Comparison of ENCODE assay signal across 8 cellular contexts in the genomic region with DNA sequence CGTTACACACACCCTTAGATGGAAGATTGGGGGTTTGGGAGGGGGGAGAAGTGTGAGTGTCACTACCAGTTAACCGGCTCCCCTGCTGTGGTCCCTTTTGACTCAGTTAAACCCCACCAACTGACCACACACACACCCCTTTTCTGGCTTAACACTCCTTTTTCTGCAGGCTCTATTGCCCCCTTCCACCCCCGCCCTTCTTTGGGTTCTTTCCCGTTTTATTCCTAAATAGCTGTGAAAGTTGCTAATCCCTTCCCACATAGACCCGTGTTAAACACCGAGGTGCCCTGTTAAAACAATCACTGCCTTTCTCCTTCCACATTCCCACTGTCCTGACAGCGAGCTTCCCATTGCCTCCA. TPM values are rescaled to one million over a fixed set of nuclear protein-coding genes. Genes with fewer than 3 reads are reported as not detected.
DNase-seq lines count a peak whose midpoint lies in the region; ATAC-seq and TF ChIP-seq lines count a peak whose summit lies in the region.

No MANE protein-coding gene starts in this region.

- H3K27me3 ChIP-seq in H7 (ENCODE audit: control insufficient read depth, insufficient read depth, low read length) (peaks cover 53% of the 10 kb centered on the region), iPS DF 6.9 (ENCODE audit: control insufficient read depth, insufficient read depth, low read length) (peaks cover 6% of the 10 kb centered on the region; the same call in 1 of the 2 replicates)

- no peak for TF ChIP-seq CTCF in activated CD8-positive, alpha-beta T cell treated with anti-CD3 and anti-CD28 coated beads for 36 hours (IDR thresholded peaks at IDR 0.05)

- DNase-seq in H7 (peak; percentile 12), iPS DF 6.9 (ENCODE audit: low read depth, low spot score) (no peak), DMS79 treated with DMSO at 0.1 percent for 48 hours (lab: John Stamatoyannopoulos, UW) (no peak), posterior vena cava (ENCODE audit: low spot score) (no peak), NCI-H2227 (lab: John Stamatoyannopoulos, UW; ENCODE audit: unreplicated experiment) (no peak), NCI-H526 (lab: John Stamatoyannopoulos, UW) (no peak)
- peak; percentile 58 for DNase-seq in activated CD8-positive, alpha-beta T cell treated with anti-CD3 and anti-CD28 coated beads for 36 hours

- H3K27ac Mint-ChIP-seq in activated CD8-positive, alpha-beta T cell treated with anti-CD3 and anti-CD28 coated beads for 36 hours: peak overlapping the region; percentile 85

- no peak for ATAC-seq in activated CD8-positive, alpha-beta T cell treated with anti-CD3 and anti-CD28 coated beads for 36 hours

- peaks cover 24% of the 10 kb centered on the region for H3K4me1 Mint-ChIP-seq in activated CD8-positive, alpha-beta T cell treated with anti-CD3 and anti-CD28 coated beads for 36 hours (ENCODE audit: low read depth)

- H3K9me3 ChIP-seq in iPS DF 6.9 (ENCODE audit: control insufficient read depth, insufficient read depth, low read length): no peaks in the 10 kb centered on the region

- peaks cover 1% of the 10 kb centered on the region; the same call in 1 of the 2 replicates for H3K4me1 ChIP-seq in iPS DF 6.9 (ENCODE audit: control insufficient read depth, insufficient read depth, low read length)

- peaks cover 2% of the 10 kb centered on the region for H3K27me3 Mint-ChIP-seq in activated CD8-positive, alpha-beta T cell treated with anti-CD3 and anti-CD28 coated beads for 36 hours

- CTCF ChIA-PET in activated CD8-positive, alpha-beta T cell treated with anti-CD3 and anti-CD28 coated beads for 36 hours (lab: Charles Lee): interaction anchor here (1.0 to 2.2 kb wide), 2 partner anchors 10 to 391 kb away, joined by 3 to 8 read pairs; no protein-coding TSS in a partner anchor

- POLR2A ChIA-PET in activated CD8-positive, alpha-beta T cell treated with anti-CD3 and anti-CD28 coated beads for 36 hours (lab: Charles Lee): no interaction called here

- no peaks in the 10 kb centered on the region for H3K36me3 Mint-ChIP-seq in activated CD8-positive, alpha-beta T cell treated with anti-CD3 and anti-CD28 coated beads for 36 hours (ENCODE audit: low read depth)

- H3K36me3 ChIP-seq in H7 (replicated peaks; ENCODE audit: control insufficient read depth, insufficient read depth, low read length) (no peaks in the 10 kb centered on the region), iPS DF 6.9 (ENCODE audit: control insufficient read depth, insufficient read depth, low read length) (no peaks in the 10 kb centered on the region)

- H3K4me3 Mint-ChIP-seq in activated CD8-positive, alpha-beta T cell treated with anti-CD3 and anti-CD28 coated beads for 36 hours: peak overlapping the region; percentile 81

- H3K4me3 ChIP-seq in H7 (ENCODE audit: insufficient read depth, low read depth, low read length): peak overlapping the region; percentile 72
- peak overlapping the region; percentile 74; the same call in 1 of the 2 replicates for H3K4me3 ChIP-seq in iPS DF 6.9 (ENCODE audit: low read length)
- peak overlapping the region; percentile 67 to 85 (median 73) for H3K4me3 ChIP-seq in skin epidermis

- no peaks in the 10 kb centered on the region for H3K9me3 Mint-ChIP-seq in activated CD8-positive, alpha-beta T cell treated with anti-CD3 and anti-CD28 coated beads for 36 hours

- H3K27ac ChIP-seq in iPS DF 6.9 (ENCODE audit: low read length) (no peak overlapping the region), skin epidermis (peak overlapping the region in 12 of 21 experiments; percentile 20 to 96 (median 78))

- intact Hi-C loops in activated CD8-positive, alpha-beta T cell treated with anti-CD3 and anti-CD28 coated beads for 36 hours (cut with micrococcal nuclease): loop anchor here (10.0 kb wide), 1 partner anchor 71 kb away; no protein-coding TSS in a partner anchor
- intact Hi-C loops in posterior vena cava (cut with DNase I): no loop called here

- WGBS in iPS DF 6.9 (ENCODE audit: insufficient coverage, insufficient read length): no CpG with 5 or more reads among the region's 7 CpGs

RNA-seq across cellular contexts. Expression of a gene that starts 3.7 kb away (rescaled TPM):
- total RNA-seq in H7 (2014; rRNA removed; shearing (Covaris generic)): 0.22 and 0.55 TPM in 2 replicates
- total RNA-seq in activated CD8-positive, alpha-beta T cell treated with anti-CD3 and anti-CD28 coated beads for 36 hours: 1 to 10 TPM; 6.1 to 6.4 TPM
- total RNA-seq in posterior vena cava: 10 to 100 TPM; 10.0 to 11.2 TPM

Comparison
In these comparisons a context has a peak if more than half of its experiments do, and no peak if none do; other contexts are left out.
1. DNase-seq: peak in H7 (single experiment) and activated CD8-positive, alpha-beta T cell treated with anti-CD3 and anti-CD28 coated beads for 36 hours (single experiment); none in iPS DF 6.9 (single experiment), DMS79 treated with DMSO at 0.1 percent for 48 hours (single experiment), posterior vena cava (single experiment), NCI-H2227 (single experiment) and NCI-H526 (0 of 2).
2. Peak in every context shown above with its lines, with median percentiles within 50 percentile points of each other: H3K4me3 ChIP-seq.